21 cellular contexts compared by ENCODE assay signal in the genomic region with DNA sequence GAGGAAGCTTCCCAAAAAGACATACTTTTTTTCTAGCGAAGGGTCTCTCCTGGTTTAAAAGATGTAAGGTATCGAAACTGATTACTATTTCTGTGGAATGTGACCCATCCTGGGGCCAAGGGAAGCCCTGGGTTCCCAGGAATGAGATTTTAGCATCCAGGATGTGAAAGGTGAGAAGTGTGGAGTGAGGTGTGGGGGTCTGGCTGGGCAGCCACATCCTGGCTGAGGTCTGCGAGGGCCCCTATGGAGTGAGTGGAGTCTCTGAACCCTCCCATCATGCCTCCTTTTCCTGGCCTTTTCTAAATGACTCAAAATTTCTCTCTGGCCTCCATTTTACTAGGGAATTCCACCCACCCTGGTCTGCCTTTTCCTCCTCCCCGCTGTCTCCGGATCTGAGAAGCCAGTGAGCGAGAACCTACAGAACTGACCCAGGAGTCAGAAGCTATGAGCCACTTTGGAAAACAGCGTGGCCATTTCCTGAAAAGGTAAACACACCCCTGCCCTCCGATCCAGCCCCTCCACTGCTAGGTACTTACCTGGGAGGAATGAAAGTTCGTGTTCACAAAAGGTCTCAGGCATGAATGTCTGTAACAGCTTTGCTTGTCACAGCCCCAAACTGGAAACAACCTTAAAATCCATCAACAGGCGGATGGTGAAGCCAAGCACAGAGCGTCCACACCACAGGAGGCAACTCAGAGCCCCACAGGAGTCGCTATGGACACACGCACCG. TPM values are rescaled to one million over a fixed set of nuclear protein-coding genes. Genes with fewer than 3 reads are reported as not detected.
DNase-seq lines count a peak whose midpoint lies in the region; ATAC-seq, FAIRE-seq and TF ChIP-seq lines count a peak whose summit lies in the region.
"Had no signal": no experiment of that assay in that cellular context is flagged by ENCODE, and none has a peak within 500 bp of the region (broad histone marks: within the 10 kb centered on the region; RNA-seq: fewer than 3 reads in every experiment).

No MANE protein-coding gene starts in this region.

- TF ChIP-seq CTCF in Caco-2 (IDR thresholded peaks at IDR 0.05; ENCODE audit: insufficient read depth in 1 of 2, low read depth in 1 of 2, low read length in 1 of 2, severe bottlenecking in 1 of 2, unreplicated experiment in 1 of 2) (no peak), HCT116 (IDR thresholded peaks at IDR 0.05 in 2 of 3, conservative IDR thresholded peaks at IDR 0.05 in 1 of 3; ENCODE audit: borderline replicate concordance in 1 of 3, insufficient read depth in 1 of 3, low read depth in 2 of 3, low read length in 2 of 3) (no peak), progenitor cell of endocrine pancreas (IDR thresholded peaks at IDR 0.05; ENCODE audit: unreplicated experiment) (no peak), kidney (IDR thresholded peaks at IDR 0.05; ENCODE audit: borderline replicate concordance, extremely low read depth, insufficient read depth) (no peak)

- no peaks in the 10 kb centered on the region for H4K20me1 ChIP-seq in HCT116 (ENCODE audit: insufficient read depth)
- H4K20me1 ChIP-seq: BLaER1 had no signal

- no peak for FAIRE-seq in kidney (lab: Jason Lieb, UNC)
- FAIRE-seq: GM12878, K562 had no signal

- no peaks in the 10 kb centered on the region for H3K27me3 Mint-ChIP-seq in Caco-2 (ENCODE audit: insufficient read depth, unreplicated experiment)
- no peaks in the 10 kb centered on the region for H3K27me3 Mint-ChIP-seq in progenitor cell of endocrine pancreas
- H3K27me3 Mint-ChIP-seq in natural killer cell treated with Interleukin-12 subunit alpha and Interleukin-12 subunit beta and Interleukin-15 and Interleukin-18, amount 100 ng/mL, for 72 hours, result peaks cover 0 to 13% of the 10 kb centered on the region in 2 donors

- H3K36me3 Mint-ChIP-seq in Caco-2 (ENCODE audit: insufficient read depth, unreplicated experiment) (peaks cover 8% of the 10 kb centered on the region), progenitor cell of endocrine pancreas (ENCODE audit: insufficient read depth) (no peaks in the 10 kb centered on the region)
- no peaks in the 10 kb centered on the region for H3K36me3 Mint-ChIP-seq in natural killer cell treated with Interleukin-12 subunit alpha and Interleukin-12 subunit beta and Interleukin-15 and Interleukin-18, amount 100 ng/mL, for 72 hours
- H3K36me3 Mint-ChIP-seq: CD4-positive, alpha-beta memory T cell had no signal

- H3K79me2 ChIP-seq in HCT116 (ENCODE audit: insufficient read depth, low read length), result no peaks in the 10 kb centered on the region

- H3K9me2 ChIP-seq in HCT116 (ENCODE audit: insufficient read depth), result no peaks in the 10 kb centered on the region

- no peaks in the 10 kb centered on the region for H3K36me3 ChIP-seq in Caco-2 (ENCODE audit: control insufficient read depth, insufficient read depth, low read length)
- no peaks in the 10 kb centered on the region for H3K36me3 ChIP-seq in HCT116 (ENCODE audit: control insufficient read depth in 1 of 2, insufficient read depth in 2 of 2, low read length in 2 of 2)
- no peaks in the 10 kb centered on the region for H3K36me3 ChIP-seq in kidney (ENCODE audit: control insufficient read depth in 1 of 2, insufficient read depth in 2 of 2, low read length in 2 of 2)
- H3K36me3 ChIP-seq: BLaER1 had no signal

- peaks cover 44% of the 10 kb centered on the region for H3K4me1 ChIP-seq in Caco-2
- H3K4me1 ChIP-seq in HCT116 (ENCODE audit: control insufficient read depth in 1 of 2, insufficient read depth in 2 of 2, low read length in 2 of 2), result peaks cover 14 to 31% of the 10 kb centered on the region in 2 experiments
- peaks cover 4% of the 10 kb centered on the region in 2 donors for H3K4me1 ChIP-seq in kidney (ENCODE audit: control insufficient read depth in 1 of 2, insufficient read depth in 1 of 2, low read depth in 1 of 2, low read length in 2 of 2)
- H3K4me1 ChIP-seq: BLaER1 had no signal

- no peak for TF ChIP-seq POLR2A in HCT116 (IDR thresholded peaks at IDR 0.05; ENCODE audit: borderline replicate concordance, extremely low read depth, insufficient read depth, insufficient read length)

- peak overlapping the region; percentile 32 for H2AFZ ChIP-seq in HCT116 (ENCODE audit: low read depth, low read length, poor library complexity, severe bottlenecking)
- H2AFZ ChIP-seq: GM23248 had no signal

- no peak for TF ChIP-seq RAD21 in HCT116 (IDR thresholded peaks at IDR 0.05; ENCODE audit: low read depth)

- H3K4me2 ChIP-seq in HCT116 (ENCODE audit: low read length), result no peak overlapping the region
- H3K4me2 ChIP-seq: BLaER1 had no signal

- H3K9ac ChIP-seq in HCT116 (ENCODE audit: low read length) (no peak overlapping the region), kidney (ENCODE audit: low read length in 2 of 2) (no peak overlapping the region)
- H3K9ac ChIP-seq: BLaER1, GM23248 had no signal

- peaks cover 7% of the 10 kb centered on the region for H3K9me3 Mint-ChIP-seq in Caco-2 (ENCODE audit: unreplicated experiment)
- no peaks in the 10 kb centered on the region for H3K9me3 Mint-ChIP-seq in progenitor cell of endocrine pancreas (ENCODE audit: low read depth)
- no peaks in the 10 kb centered on the region for H3K9me3 Mint-ChIP-seq in natural killer cell treated with Interleukin-12 subunit alpha and Interleukin-12 subunit beta and Interleukin-15 and Interleukin-18, amount 100 ng/mL, for 72 hours

- DNase-seq in Caco-2 (peak in 1 of 2 experiments; percentile 24), HCT116 (ENCODE audit: low read depth, low spot score) (no peak), iPS-NIHi11 (ENCODE audit: low spot score) (peak; percentile 52), progenitor cell of endocrine pancreas (ENCODE audit: low spot score, unreplicated experiment) (no peak), kidney (no peak), kidney tubule cell (ENCODE audit: low spot score) (no peak)
- no peak for DNase-seq in natural killer cell treated with Interleukin-12 subunit alpha and Interleukin-12 subunit beta and Interleukin-15 and Interleukin-18, amount 100 ng/mL, for 72 hours (ENCODE audit: low spot score)
- DNase-seq: Calu3; CD4-positive, alpha-beta memory T cell; EL; GM23248; NCI-H1105 treated with DMSO at 0.1 percent for 48 hours; NCI-H1694 treated with DMSO at 0.1 percent for 48 hours; NCI-H2107; NCI-H2227 treated with DMSO at 0.1 percent for 48 hours; NCI-H510A treated with DMSO at 0.1 percent for 48 hours; NCI-H82; SHP77 had no signal

- H3K4me3 ChIP-seq in Caco-2 (ENCODE audit: low read depth, low read length) (no peak overlapping the region), HCT116 (replicated peaks in 1 of 2; ENCODE audit: low read depth in 1 of 2, low read length in 2 of 2) (no peak overlapping the region), kidney (ENCODE audit: low read length in 2 of 2) (no peak overlapping the region)
- H3K4me3 ChIP-seq: BLaER1, GM12878, GM23248, K562 had no signal

- H3K4me3 Mint-ChIP-seq in Caco-2 (ENCODE audit: unreplicated experiment), result no peak overlapping the region
- H3K4me3 Mint-ChIP-seq in progenitor cell of endocrine pancreas (ENCODE audit: low read depth), result no peak overlapping the region
- no peak overlapping the region for H3K4me3 Mint-ChIP-seq in natural killer cell treated with Interleukin-12 subunit alpha and Interleukin-12 subunit beta and Interleukin-15 and Interleukin-18, amount 100 ng/mL, for 72 hours
- H3K4me3 Mint-ChIP-seq: CD4-positive, alpha-beta memory T cell had no signal

- RAD21 ChIA-PET in HCT116 (lab: Charles Lee; ENCODE audit: low non-redundant PET in 1 of 2, low total read pairs in 2 of 2, uncharacterized antibody in 2 of 2, unreplicated experiment in 2 of 2), result no interaction called here

- ATAC-seq in HCT116, result no peak
- ATAC-seq in natural killer cell treated with Interleukin-12 subunit alpha and Interleukin-12 subunit beta and Interleukin-15 and Interleukin-18, amount 100 ng/mL, for 72 hours, result no peak
- ATAC-seq: GM12878, K562 had no signal

- peaks cover 37% of the 10 kb centered on the region for H3K4me1 Mint-ChIP-seq in Caco-2 (ENCODE audit: low read depth, unreplicated experiment)
- peaks cover 40% of the 10 kb centered on the region for H3K4me1 Mint-ChIP-seq in progenitor cell of endocrine pancreas (ENCODE audit: low read depth)
- no peaks in the 10 kb centered on the region for H3K4me1 Mint-ChIP-seq in natural killer cell treated with Interleukin-12 subunit alpha and Interleukin-12 subunit beta and Interleukin-15 and Interleukin-18, amount 100 ng/mL, for 72 hours (ENCODE audit: low read depth in 2 of 2)
- H3K4me1 Mint-ChIP-seq: CD4-positive, alpha-beta memory T cell had no signal

- H3K9me3 ChIP-seq in Caco-2 (no peaks in the 10 kb centered on the region), HCT116 (ENCODE audit: control insufficient read depth in 1 of 2, insufficient read depth in 1 of 2, low read depth in 1 of 2, low read length in 2 of 2) (no peaks in the 10 kb centered on the region), kidney (ENCODE audit: control insufficient read depth in 1 of 2, low read length in 2 of 2) (no peaks in the 10 kb centered on the region)
- H3K9me3 ChIP-seq: BLaER1 had no signal

- CTCF ChIA-PET in Caco-2 (lab: Charles Lee), result no interaction called here
- CTCF ChIA-PET in HCT116 (lab: Charles Lee), result no interaction called here

- POLR2A ChIA-PET in Caco-2 (lab: Charles Lee), result interaction anchor here (0.7 kb wide), 1 partner anchor 27 kb away, joined by 3 read pairs; no protein-coding TSS in a partner anchor
- POLR2A ChIA-PET in HCT116 (lab: Charles Lee), result no interaction called here

- no peaks in the 10 kb centered on the region for H3K27me3 ChIP-seq in Caco-2 (replicated peaks; ENCODE audit: control insufficient read depth, insufficient read depth, low read length)
- no peaks in the 10 kb centered on the region for H3K27me3 ChIP-seq in HCT116 (ENCODE audit: insufficient read depth, low read length)
- H3K27me3 ChIP-seq: BLaER1 had no signal

- H3K27ac ChIP-seq in HCT116 (ENCODE audit: low read depth, low read length) (no peak overlapping the region), kidney (ENCODE audit: low read depth in 2 of 2, low read length in 2 of 2) (no peak overlapping the region)
- H3K27ac ChIP-seq: BLaER1, GM23248 had no signal

- intact Hi-C loops in Caco-2 (cut with micrococcal nuclease; ENCODE audit: unreplicated experiment), result no loop called here
- intact Hi-C loops in HCT116 (cut with micrococcal nuclease), result no loop called here
- intact Hi-C loops in kidney (cut with DNase I), result no loop called here

- H3K27ac Mint-ChIP-seq in Caco-2 (ENCODE audit: unreplicated experiment) (peak overlapping the region; percentile 71), progenitor cell of endocrine pancreas (peak overlapping the region; percentile 44)
- no peak overlapping the region for H3K27ac Mint-ChIP-seq in natural killer cell treated with Interleukin-12 subunit alpha and Interleukin-12 subunit beta and Interleukin-15 and Interleukin-18, amount 100 ng/mL, for 72 hours
- H3K27ac Mint-ChIP-seq: CD4-positive, alpha-beta memory T cell had no signal

- no TSS peak for BruUV-seq in Caco-2 (replicated peaks; lab: Mats Ljungman, UMichigan)
- BruUV-seq in HCT116 (replicated peaks; lab: Mats Ljungman, UMichigan), result no TSS peak

RNA-seq across cellular contexts. Expression of a gene that starts 27.7 kb away (rescaled TPM):
- total RNA-seq in Caco-2 (2022), result 175 and 177 TPM in 2 replicates
- 16.9 TPM for total RNA-seq in HCT116 (2021; ENCODE audit: unreplicated experiment)
- polyA plus RNA-seq in HCT116 (2012), result 7.1 and 7.3 TPM in 2 replicates
- 97.8 and 104 TPM in 2 replicates for total RNA-seq in progenitor cell of endocrine pancreas
- total RNA-seq in kidney, result 57.8 TPM
- 4.0 TPM for polyA plus RNA-seq in kidney (ENCODE audit: insufficient read depth, low read depth, low replicate concordance)
- total RNA-seq in natural killer cell treated with Interleukin-12 subunit alpha and Interleukin-12 subunit beta and Interleukin-15 and Interleukin-18, amount 100 ng/mL, for 72 hours, result under 1 TPM in 1 of 2 donors, not detected in 1; 0.11 TPM
- total RNA-seq: CD4-positive, alpha-beta memory T cell had no signal
- polyA plus RNA-seq: CD4-positive, alpha-beta memory T cell had no signal

Comparison
In these comparisons a context has a peak if more than half of its experiments do, and no peak if none do; other contexts are left out.
1. H3K27ac Mint-ChIP-seq: peak in Caco-2 (single experiment) and progenitor cell of endocrine pancreas (single experiment); none in natural killer cell treated with Interleukin-12 subunit alpha and Interleukin-12 subunit beta and Interleukin-15 and Interleukin-18, amount 100 ng/mL, for 72 hours (0 of 2).
2. RNA of a gene that starts 27.7 kb away (total RNA-seq): 175 to 177 TPM in Caco-2, 97.8 to 104 TPM in progenitor cell of endocrine pancreas, 57.8 TPM in kidney (single experiment) and 16.9 TPM in HCT116 (single experiment); 0.11 TPM in natural killer cell treated with Interleukin-12 subunit alpha and Interleukin-12 subunit beta and Interleukin-15 and Interleukin-18, amount 100 ng/mL, for 72 hours; every median in the first group is over 10 times any median in the second.